ENCODE assay signal across 1 cellular context in the genomic region with DNA sequence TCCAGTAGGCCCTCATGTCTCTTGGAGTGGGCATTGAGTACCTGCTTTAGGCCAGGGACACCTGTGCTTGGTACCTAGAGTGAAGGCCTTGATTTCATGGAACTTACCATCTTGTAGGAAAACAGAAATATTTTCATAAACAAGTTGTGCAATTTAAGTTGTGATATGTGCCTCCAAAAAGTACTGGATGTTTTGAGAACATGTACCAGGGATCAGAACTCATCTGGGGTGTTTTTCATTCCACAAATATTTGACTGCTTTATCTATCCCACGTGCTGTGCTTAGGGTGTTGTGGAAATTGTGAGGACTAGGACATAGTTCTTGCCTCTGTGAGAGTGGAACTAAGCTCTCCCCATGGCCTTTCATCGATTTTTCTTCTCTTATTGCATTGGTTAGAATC.
A peak's percentile ranks its signal among the peaks of the same experiment; 100 is the strongest.
TF ChIP-seq lines count a peak whose summit lies in the region.

No MANE protein-coding gene starts in this region.

TF ChIP-seq in HepG2, 621 proteins besides CTCF, POLR2A, EP300 and RAD21 (continued from another document):
- no peak for TF ChIP-seq ZNF549 (CRISPR knock-in tag; IDR thresholded peaks at IDR 0.05)
- no peak for TF ChIP-seq ZNF124 (CRISPR knock-in tag; IDR thresholded peaks at IDR 0.05)
- TF ChIP-seq NCOA5 (CRISPR knock-in tag; IDR thresholded peaks at IDR 0.05): no peak
- TF ChIP-seq YY1 (IDR thresholded peaks at IDR 0.05; ENCODE audit: insufficient read depth, insufficient replicate concordance, low read depth, low read length): no peak
- no peak for TF ChIP-seq CREB1 (IDR thresholded peaks at IDR 0.05)
- TF ChIP-seq CREB1 (CRISPR knock-in tag; IDR thresholded peaks at IDR 0.05): 0 out of 2 replicates have a peak, but pooled peaks have one; percentile 30
- TF ChIP-seq, protein P1, sequence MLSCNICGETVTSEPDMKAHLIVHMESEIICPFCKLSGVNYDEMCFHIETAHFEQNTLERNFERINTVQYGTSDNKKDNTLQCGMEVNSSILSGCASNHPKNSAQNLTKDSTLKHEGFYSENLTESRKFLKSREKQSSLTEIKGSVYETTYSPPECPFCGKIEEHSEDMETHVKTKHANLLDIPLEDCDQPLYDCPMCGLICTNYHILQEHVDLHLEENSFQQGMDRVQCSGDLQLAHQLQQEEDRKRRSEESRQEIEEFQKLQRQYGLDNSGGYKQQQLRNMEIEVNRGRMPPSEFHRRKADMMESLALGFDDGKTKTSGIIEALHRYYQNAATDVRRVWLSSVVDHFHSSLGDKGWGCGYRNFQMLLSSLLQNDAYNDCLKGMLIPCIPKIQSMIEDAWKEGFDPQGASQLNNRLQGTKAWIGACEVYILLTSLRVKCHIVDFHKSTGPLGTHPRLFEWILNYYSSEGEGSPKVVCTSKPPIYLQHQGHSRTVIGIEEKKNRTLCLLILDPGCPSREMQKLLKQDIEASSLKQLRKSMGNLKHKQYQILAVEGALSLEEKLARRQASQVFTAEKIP (CRISPR knock-in tag; IDR thresholded peaks at IDR 0.05; ENCODE audit: borderline replicate concordance): no peak
- TF ChIP-seq ZNF614 (CRISPR knock-in tag; IDR thresholded peaks at IDR 0.05; ENCODE audit: borderline replicate concordance): 0 out of 2 replicates have a peak, but pooled peaks have one; percentile 11
- TF ChIP-seq WIZ (CRISPR knock-in tag; IDR thresholded peaks at IDR 0.05): no peak
- TF ChIP-seq, protein P2, sequence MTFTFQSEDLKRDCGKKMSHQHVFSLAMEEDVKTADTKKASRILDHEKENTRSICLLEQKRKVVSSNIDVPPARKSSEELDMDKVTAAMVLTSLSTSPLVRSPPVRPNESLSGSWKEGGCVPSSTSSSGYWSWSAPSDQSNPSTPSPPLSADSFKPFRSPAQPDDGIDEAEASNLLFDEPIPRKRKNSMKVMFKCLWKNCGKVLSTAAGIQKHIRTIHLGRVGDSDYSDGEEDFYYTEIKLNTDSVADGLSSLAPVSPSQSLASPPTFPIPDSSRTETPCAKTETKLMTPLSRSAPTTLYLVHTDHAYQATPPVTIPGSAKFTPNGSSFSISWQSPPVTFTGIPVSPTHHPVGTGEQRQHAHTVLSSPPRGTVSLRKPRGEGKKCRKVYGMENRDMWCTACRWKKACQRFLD (CRISPR knock-in tag; IDR thresholded peaks at IDR 0.05; ENCODE audit: borderline replicate concordance): no peak
- no peak for TF ChIP-seq ZFP90 (CRISPR knock-in tag; IDR thresholded peaks at IDR 0.05; ENCODE audit: borderline replicate concordance)
- TF ChIP-seq ZNF343 (CRISPR knock-in tag; IDR thresholded peaks at IDR 0.05): no peak
- TF ChIP-seq GFI1 (CRISPR knock-in tag; IDR thresholded peaks at IDR 0.05; ENCODE audit: borderline replicate concordance): no peak
- TF ChIP-seq, protein P3, sequence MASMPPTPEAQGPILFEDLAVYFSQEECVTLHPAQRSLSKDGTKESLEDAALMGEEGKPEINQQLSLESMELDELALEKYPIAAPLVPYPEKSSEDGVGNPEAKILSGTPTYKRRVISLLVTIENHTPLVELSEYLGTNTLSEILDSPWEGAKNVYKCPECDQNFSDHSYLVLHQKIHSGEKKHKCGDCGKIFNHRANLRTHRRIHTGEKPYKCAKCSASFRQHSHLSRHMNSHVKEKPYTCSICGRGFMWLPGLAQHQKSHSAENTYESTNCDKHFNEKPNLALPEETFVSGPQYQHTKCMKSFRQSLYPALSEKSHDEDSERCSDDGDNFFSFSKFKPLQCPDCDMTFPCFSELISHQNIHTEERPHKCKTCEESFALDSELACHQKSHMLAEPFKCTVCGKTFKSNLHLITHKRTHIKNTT (CRISPR knock-in tag; IDR thresholded peaks at IDR 0.05): no peak
- TF ChIP-seq POLR2G (IDR thresholded peaks at IDR 0.05; ENCODE audit: low read depth, low read length): peak; percentile 26; the same call in 1 of the 2 replicates
- no peak for TF ChIP-seq IKZF1 (IDR thresholded peaks at IDR 0.05)
- TF ChIP-seq POLR2AphosphoS2 (IDR thresholded peaks at IDR 0.05; ENCODE audit: low read depth, low read length): peak; percentile 37; the same call in 1 of the 2 replicates
- TF ChIP-seq, protein P4, sequence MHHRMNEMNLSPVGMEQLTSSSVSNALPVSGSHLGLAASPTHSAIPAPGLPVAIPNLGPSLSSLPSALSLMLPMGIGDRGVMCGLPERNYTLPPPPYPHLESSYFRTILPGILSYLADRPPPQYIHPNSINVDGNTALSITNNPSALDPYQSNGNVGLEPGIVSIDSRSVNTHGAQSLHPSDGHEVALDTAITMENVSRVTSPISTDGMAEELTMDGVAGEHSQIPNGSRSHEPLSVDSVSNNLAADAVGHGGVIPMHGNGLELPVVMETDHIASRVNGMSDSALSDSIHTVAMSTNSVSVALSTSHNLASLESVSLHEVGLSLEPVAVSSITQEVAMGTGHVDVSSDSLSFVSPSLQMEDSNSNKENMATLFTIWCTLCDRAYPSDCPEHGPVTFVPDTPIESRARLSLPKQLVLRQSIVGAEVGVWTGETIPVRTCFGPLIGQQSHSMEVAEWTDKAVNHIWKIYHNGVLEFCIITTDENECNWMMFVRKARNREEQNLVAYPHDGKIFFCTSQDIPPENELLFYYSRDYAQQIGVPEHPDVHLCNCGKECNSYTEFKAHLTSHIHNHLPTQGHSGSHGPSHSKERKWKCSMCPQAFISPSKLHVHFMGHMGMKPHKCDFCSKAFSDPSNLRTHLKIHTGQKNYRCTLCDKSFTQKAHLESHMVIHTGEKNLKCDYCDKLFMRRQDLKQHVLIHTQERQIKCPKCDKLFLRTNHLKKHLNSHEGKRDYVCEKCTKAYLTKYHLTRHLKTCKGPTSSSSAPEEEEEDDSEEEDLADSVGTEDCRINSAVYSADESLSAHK (CRISPR knock-in tag; IDR thresholded peaks at IDR 0.05; ENCODE audit: borderline replicate concordance): no peak
- TF ChIP-seq, protein P5, sequence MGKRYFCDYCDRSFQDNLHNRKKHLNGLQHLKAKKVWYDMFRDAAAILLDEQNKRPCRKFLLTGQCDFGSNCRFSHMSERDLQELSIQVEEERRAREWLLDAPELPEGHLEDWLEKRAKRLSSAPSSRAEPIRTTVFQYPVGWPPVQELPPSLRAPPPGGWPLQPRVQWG (CRISPR knock-in tag; IDR thresholded peaks at IDR 0.05; ENCODE audit: borderline replicate concordance, low read depth): no peak
TF ChIP-seq in HepG2: peak in this region for 5.
